ENCODE assay signal across 8 cellular contexts in the genomic region with DNA sequence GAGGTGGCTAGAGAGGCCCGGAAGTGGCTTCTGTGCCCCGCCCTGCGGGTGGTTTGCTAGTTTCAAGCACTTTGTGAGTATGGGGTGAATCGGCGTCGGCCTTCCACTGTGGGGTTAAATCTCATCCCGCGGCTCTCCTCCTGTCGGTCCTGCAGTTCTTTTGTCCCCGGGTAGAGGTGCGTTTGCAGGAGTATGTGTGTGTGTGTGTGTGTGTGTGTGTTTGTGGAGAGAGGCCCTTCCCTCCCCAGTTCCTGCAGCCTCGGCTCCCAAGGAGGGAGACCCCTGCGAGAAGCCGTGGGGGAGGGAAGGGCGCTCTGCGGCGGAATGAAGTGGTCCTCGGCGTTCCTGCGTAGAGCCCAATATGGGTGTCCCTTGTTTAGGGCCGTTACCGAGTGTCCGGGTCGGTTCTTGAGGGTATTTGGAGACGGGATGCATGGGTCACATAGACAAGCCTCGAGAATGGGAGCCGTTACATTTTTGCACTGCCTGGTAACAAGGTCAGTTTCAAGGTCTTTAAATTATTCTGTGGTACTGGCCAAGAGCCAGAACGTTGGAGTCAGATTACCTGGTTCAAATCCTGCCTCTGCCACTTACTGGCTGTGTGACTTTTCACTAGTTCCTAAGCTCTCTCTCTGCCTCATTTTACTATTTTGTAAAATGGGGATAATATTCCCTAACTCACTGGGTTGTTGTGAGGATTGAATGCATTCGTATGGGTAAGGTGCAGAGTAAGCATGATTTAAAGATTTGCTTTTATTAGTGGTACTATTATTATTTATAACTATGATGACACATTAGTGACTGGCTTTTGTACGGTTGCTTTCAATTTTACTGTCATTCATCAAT. TPM values are rescaled to one million over a fixed set of nuclear protein-coding genes. Genes with fewer than 3 reads are reported as not detected.
DNase-seq lines count a peak whose midpoint lies in the region; ATAC-seq lines count a peak whose summit lies in the region.

A gene (plus strand): TSS at position 56 of the 846 bp plus-strand sequence. CDS start 9,640 bp downstream, outside the sequence.

- peak; percentile 89 to 90 for DNase-seq in AML-193 (lab: John Stamatoyannopoulos, UW)
- peak; percentile 38 for DNase-seq in NCI-H446 treated with DMSO at 0.1 percent for 48 hours (lab: John Stamatoyannopoulos, UW)
- DNase-seq in activated CD4-positive, alpha-beta T cell treated with anti-CD3 and anti-CD28 coated beads for 36 hours, result peak; percentile 94
- peak; percentile 89 for DNase-seq in stimulated activated CD4-positive, alpha-beta T cell treated with anti-CD3 and anti-CD28 coated beads, Interleukin-1b, Interleukin-23, amount 100 ng/mL, for 48 hours

- peaks cover 7% of the 10 kb centered on the region for H3K27me3 Mint-ChIP-seq in activated CD4-positive, alpha-beta T cell treated with anti-CD3 and anti-CD28 coated beads for 36 hours

- CTCF ChIA-PET in activated CD4-positive, alpha-beta T cell treated with anti-CD3 and anti-CD28 coated beads for 36 hours (lab: Charles Lee), result interaction anchor here (0.7 to 1.1 kb wide), 4 partner anchors 11 to 580 kb away, joined by 3 to 4 read pairs (median 3); a partner anchor contains a TSS

- H3K27ac Mint-ChIP-seq in activated CD4-positive, alpha-beta T cell treated with anti-CD3 and anti-CD28 coated beads for 36 hours, result peak within 1 kb of the TSS; percentile 93

- peaks cover 22% of the 10 kb centered on the region for H3K4me1 Mint-ChIP-seq in activated CD4-positive, alpha-beta T cell treated with anti-CD3 and anti-CD28 coated beads for 36 hours

- POLR2A ChIA-PET in activated CD4-positive, alpha-beta T cell treated with anti-CD3 and anti-CD28 coated beads for 36 hours (lab: Charles Lee), result interaction anchor here (1.0 kb wide), 1 partner anchor 209 kb away, joined by 5 read pairs; a partner anchor contains a TSS

- ATAC-seq in GM18909 (IDR thresholded peaks at IDR 0.05; ENCODE audit: poor library complexity, unreplicated experiment), result peak; percentile 94
- peak; percentile 94 for ATAC-seq in HG03139 (IDR thresholded peaks at IDR 0.05; ENCODE audit: unreplicated experiment)
- ATAC-seq in activated CD4-positive, alpha-beta T cell treated with anti-CD3 and anti-CD28 coated beads for 36 hours, result peak; percentile 100

- H3K27me3 ChIP-seq in layer of hippocampus (ENCODE audit: control insufficient read depth, insufficient read depth, low read length), result no peaks in the 10 kb centered on the region

- intact Hi-C loops in activated CD4-positive, alpha-beta T cell treated with anti-CD3 and anti-CD28 coated beads for 36 hours (cut with DNase I, micrococcal nuclease), result loop anchor here (1.0 to 5.0 kb wide), 9 partner anchors 14 to 533 kb away; a partner anchor contains a TSS

- no peaks in the 10 kb centered on the region for H3K9me3 Mint-ChIP-seq in activated CD4-positive, alpha-beta T cell treated with anti-CD3 and anti-CD28 coated beads for 36 hours (ENCODE audit: low read depth)

- peaks cover 2% of the 10 kb centered on the region for H3K36me3 Mint-ChIP-seq in activated CD4-positive, alpha-beta T cell treated with anti-CD3 and anti-CD28 coated beads for 36 hours (ENCODE audit: low read depth)

- H3K4me3 Mint-ChIP-seq in activated CD4-positive, alpha-beta T cell treated with anti-CD3 and anti-CD28 coated beads for 36 hours, result peak within 1 kb of the TSS; percentile 96

- H3K27ac ChIP-seq in cingulate gyrus (ENCODE audit: low read depth, low read length) (peak within 1 kb of the TSS; percentile 51), layer of hippocampus (ENCODE audit: low read depth, low read length) (peak within 1 kb of the TSS; percentile 63)

RNA-seq across cellular contexts. Expression of the gene that starts here (rescaled TPM):
- total RNA-seq in activated CD4-positive, alpha-beta T cell treated with anti-CD3 and anti-CD28 coated beads for 36 hours, result 1 to 10 TPM; 2.2 to 3.1 TPM

Comparison
In these comparisons a context has a peak if more than half of its experiments do, and no peak if none do; other contexts are left out.
1. Peak in every context shown above with its lines: DNase-seq, ATAC-seq and H3K27ac ChIP-seq.
2. DNase-seq: peak in every context shown above with its lines; median percentile 94 in activated CD4-positive, alpha-beta T cell treated with anti-CD3 and anti-CD28 coated beads for 36 hours; 90 in AML-193; 89 in stimulated activated CD4-positive, alpha-beta T cell treated with anti-CD3 and anti-CD28 coated beads, Interleukin-1b, Interleukin-23, amount 100 ng/mL, for 48 hours; 38 in NCI-H446 treated with DMSO at 0.1 percent for 48 hours.